6 cellular contexts compared by ENCODE assay signal in the genomic region with DNA sequence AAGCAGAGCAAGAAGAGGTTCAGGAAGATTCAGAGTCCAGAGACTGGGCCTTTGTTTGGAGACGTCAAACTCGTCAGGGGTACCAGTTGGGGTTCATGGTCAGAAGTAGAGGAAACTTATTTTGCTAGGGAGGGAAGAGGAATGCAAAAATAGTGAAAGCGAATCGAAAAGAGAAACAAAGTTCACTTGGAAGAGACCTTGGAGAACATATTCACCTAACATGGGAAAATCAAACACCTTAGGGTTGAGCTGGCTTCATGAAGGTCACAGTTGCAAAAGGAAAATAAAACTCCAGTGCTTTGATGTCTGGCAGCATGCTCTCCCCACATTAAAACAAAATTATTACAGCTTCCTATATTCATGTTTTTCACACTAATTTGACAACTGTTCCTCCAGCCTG.
"Had no signal": no experiment of that assay in that cellular context is flagged by ENCODE, and none has a peak within 500 bp of the region (broad histone marks: within the 10 kb centered on the region; RNA-seq: fewer than 3 reads in every experiment).

No MANE protein-coding gene starts in this region.

- H3K4me2 ChIP-seq: KMS-11 had no signal

- H3K27me3 Mint-ChIP-seq: IgD-negative memory B cell had no signal

- H3K9ac ChIP-seq: KMS-11 had no signal

- H3K27ac Mint-ChIP-seq: IgD-negative memory B cell had no signal

- H3K36me3 Mint-ChIP-seq: IgD-negative memory B cell had no signal

- DNase-seq: GOT3, H9, HCEC 1CT, KBM-7 had no signal

- H3K4me1 Mint-ChIP-seq: IgD-negative memory B cell had no signal

- H3K27ac ChIP-seq: KMS-11 had no signal

- H3K4me3 Mint-ChIP-seq: H9, IgD-negative memory B cell had no signal
